Comparison of ENCODE assay signal across 10 cellular contexts in the genomic region with DNA sequence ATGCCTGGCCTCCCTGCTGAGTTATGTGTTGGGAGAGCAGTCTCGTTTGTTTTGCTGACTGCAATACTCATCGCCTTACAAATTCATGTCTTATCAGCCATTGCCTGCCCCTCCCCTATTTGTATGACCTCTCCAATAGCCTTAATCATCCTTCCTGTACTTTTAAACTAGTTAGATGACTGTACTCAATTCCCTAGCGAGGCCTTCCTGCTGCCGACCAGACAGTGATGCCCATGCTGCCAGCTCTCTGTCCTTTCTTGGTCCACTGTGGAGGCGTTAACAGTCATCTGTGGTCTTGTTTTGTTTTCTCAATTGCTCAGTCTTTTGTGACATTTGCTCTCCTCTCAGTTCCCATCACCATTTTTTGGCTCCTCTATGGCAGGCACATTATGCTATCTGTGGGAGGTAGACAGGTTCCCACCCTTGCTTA. TPM values are rescaled to one million over a fixed set of nuclear protein-coding genes. Genes with fewer than 3 reads are reported as not detected.
A peak's percentile ranks its signal among the peaks of the same experiment; 100 is the strongest.
DNase-seq lines count a peak whose midpoint lies in the region; ATAC-seq and TF ChIP-seq lines count a peak whose summit lies in the region.
"Had no signal": no experiment of that assay in that cellular context is flagged by ENCODE, and none has a peak within 500 bp of the region (broad histone marks: within the 10 kb centered on the region; RNA-seq: fewer than 3 reads in every experiment).

No MANE protein-coding gene starts in this region.

- TF ChIP-seq POLR2A in gastroesophageal sphincter (IDR thresholded peaks at IDR 0.05) (no peak), GM18505 (IDR thresholded peaks at IDR 0.05; ENCODE audit: borderline replicate concordance, extremely low read depth, insufficient read depth, insufficient read length) (no peak)

- no peaks in the 10 kb centered on the region for H3K9me3 Mint-ChIP-seq in activated CD8-positive, alpha-beta T cell treated with anti-CD3 and anti-CD28 coated beads for 36 hours

- ATAC-seq in activated CD8-positive, alpha-beta T cell treated with anti-CD3 and anti-CD28 coated beads for 36 hours = no peak
- ATAC-seq in gastroesophageal sphincter (peak; percentile 39), GM18505 (IDR thresholded peaks at IDR 0.05; ENCODE audit: unreplicated experiment) (no peak), GM21515 (IDR thresholded peaks at IDR 0.05; ENCODE audit: unreplicated experiment) (no peak)

- no peak overlapping the region for H3K4me3 ChIP-seq in gastroesophageal sphincter
- H3K4me3 ChIP-seq: cardiac muscle cell, upper lobe of left lung had no signal

- H3K27me3 Mint-ChIP-seq in activated CD8-positive, alpha-beta T cell treated with anti-CD3 and anti-CD28 coated beads for 36 hours = no peaks in the 10 kb centered on the region

- H3K4me3 Mint-ChIP-seq in activated CD8-positive, alpha-beta T cell treated with anti-CD3 and anti-CD28 coated beads for 36 hours = no peak overlapping the region

- no peaks in the 10 kb centered on the region for H3K9me3 ChIP-seq in gastroesophageal sphincter
- H3K9me3 ChIP-seq: upper lobe of left lung had no signal

- 30 to 37% methylated on average over 5 of the region's 5 CpGs for WGBS in gastroesophageal sphincter (ENCODE audit: low coverage in 1 of 2), 2 donors

- peaks cover 0 to 35% of the 10 kb centered on the region in 2 donors for H3K36me3 ChIP-seq in gastroesophageal sphincter

- no peak for TF ChIP-seq EP300 in gastroesophageal sphincter (IDR thresholded peaks at IDR 0.05)

- POLR2A ChIA-PET in activated CD8-positive, alpha-beta T cell treated with anti-CD3 and anti-CD28 coated beads for 36 hours (lab: Charles Lee) = interaction anchor here (0.7 kb wide), 1 partner anchor 71 kb away, joined by 3 read pairs; no protein-coding TSS in a partner anchor

- H3K27ac Mint-ChIP-seq in activated CD8-positive, alpha-beta T cell treated with anti-CD3 and anti-CD28 coated beads for 36 hours = peak overlapping the region; percentile 2

- no peaks in the 10 kb centered on the region for H3K27me3 ChIP-seq in gastroesophageal sphincter
- H3K27me3 ChIP-seq: cardiac muscle cell, upper lobe of left lung had no signal

- H3K36me3 Mint-ChIP-seq in activated CD8-positive, alpha-beta T cell treated with anti-CD3 and anti-CD28 coated beads for 36 hours (ENCODE audit: low read depth) = peaks cover 18% of the 10 kb centered on the region

- CTCF ChIA-PET in activated CD8-positive, alpha-beta T cell treated with anti-CD3 and anti-CD28 coated beads for 36 hours (lab: Charles Lee) = no interaction called here

- intact Hi-C loops in activated CD8-positive, alpha-beta T cell treated with anti-CD3 and anti-CD28 coated beads for 36 hours (cut with micrococcal nuclease) = no loop called here

- H3K4me1 ChIP-seq in gastroesophageal sphincter = peaks cover 0 to 29% (median 16%) of the 10 kb centered on the region in 3 donors

- TF ChIP-seq CTCF in GM20000 (IDR thresholded peaks at IDR 0.05; ENCODE audit: extremely low read depth, missing control alignments) (no peak), gastroesophageal sphincter (IDR thresholded peaks at IDR 0.05) (no peak)
- no peak for TF ChIP-seq CTCF in activated CD8-positive, alpha-beta T cell treated with anti-CD3 and anti-CD28 coated beads for 36 hours (IDR thresholded peaks at IDR 0.05)

- peaks cover 18% of the 10 kb centered on the region for H3K4me1 Mint-ChIP-seq in activated CD8-positive, alpha-beta T cell treated with anti-CD3 and anti-CD28 coated beads for 36 hours (ENCODE audit: low read depth)

- H3K27ac ChIP-seq in gastroesophageal sphincter = peak overlapping the region in 1 of 4 donors; percentile 54

- DNase-seq in A172 (ENCODE audit: low spot score) (peak; percentile 62), GM20000 (ENCODE audit: low spot score) (peak; percentile 36), HK-2 (ENCODE audit: unreplicated experiment) (no peak)
- DNase-seq in activated CD8-positive, alpha-beta T cell treated with anti-CD3 and anti-CD28 coated beads for 36 hours = no peak
- no peak for DNase-seq in activated effector memory CD4-positive, alpha-beta T cell treated with Interleukin-2 at 50 U/mL for 16 hours
- DNase-seq: upper lobe of left lung had no signal

RNA-seq across cellular contexts. Expression of gene YPEL1, which starts 20.3 kb away (rescaled TPM):
- total RNA-seq in A172 (2014; rRNA removed; shearing (Covaris generic)) = 0.67 and 2.7 TPM in 2 replicates
- 1 to 10 TPM in 1 of 2 experiments, under 1 TPM in 1; 0.99 to 1.2 TPM for total RNA-seq in activated CD8-positive, alpha-beta T cell treated with anti-CD3 and anti-CD28 coated beads for 36 hours
- total RNA-seq in gastroesophageal sphincter = 10 to 100 TPM; 11.6 to 23.1 (median 15.8) TPM

Comparison
In these comparisons a context has a peak if more than half of its experiments do, and no peak if none do; other contexts are left out.
1. DNase-seq: peak in A172 (single experiment) and GM20000 (single experiment); none in activated CD8-positive, alpha-beta T cell treated with anti-CD3 and anti-CD28 coated beads for 36 hours (single experiment), activated effector memory CD4-positive, alpha-beta T cell treated with Interleukin-2 at 50 U/mL for 16 hours (single experiment) and HK-2 (single experiment).